23 cellular contexts compared by ENCODE assay signal in genomic region chr20:11982289-11982957, GRCh38.
DNase-seq lines count a peak whose midpoint lies in the region; ATAC-seq and TF ChIP-seq lines count a peak whose summit lies in the region.
"Had no signal": no experiment of that assay in that cellular context is flagged by ENCODE, and none has a peak within 500 bp of the region (broad histone marks: within the 10 kb centered on the region; RNA-seq: fewer than 3 reads in every experiment).

No MANE protein-coding gene starts in this region.

- no peak overlapping the region for H3K4me3 ChIP-seq in body of pancreas
- H3K4me3 ChIP-seq: gastrocnemius medialis, transverse colon had no signal

- H3K36me3 Mint-ChIP-seq in stimulated activated naive B cell treated with anti-CD40 and anti-IgM and Interleukin-4, amounts not matched to agents 10 μg/mL and 1 μg/mL and 100 μg/mL, for 72 hours, result no peaks in the 10 kb centered on the region
- H3K36me3 Mint-ChIP-seq: natural killer cell had no signal

- peaks cover 0 to 25% of the 10 kb centered on the region in 2 donors for H3K27me3 Mint-ChIP-seq in stimulated activated naive B cell treated with anti-CD40 and anti-IgM and Interleukin-4, amounts not matched to agents 10 μg/mL and 1 μg/mL and 100 μg/mL, for 72 hours
- H3K27me3 Mint-ChIP-seq: activated T-cell treated with anti-CD3 and anti-CD28 coated beads, Interleukin-2, amount 50 U/mL, for 24 hours; effector memory CD8-positive, alpha-beta T cell; T-helper 17 cell had no signal

- H3K4me1 Mint-ChIP-seq in stimulated activated naive B cell treated with anti-CD40 and anti-IgM and Interleukin-4, amounts not matched to agents 10 μg/mL and 1 μg/mL and 100 μg/mL, for 72 hours, result no peaks in the 10 kb centered on the region
- H3K4me1 Mint-ChIP-seq: natural killer cell, T-helper 17 cell had no signal

- TF ChIP-seq CTCF in body of pancreas (IDR thresholded peaks at IDR 0.05), result no peak

- no peak overlapping the region for H3K27ac Mint-ChIP-seq in stimulated activated naive B cell treated with anti-CD40 and anti-IgM and Interleukin-4, amounts not matched to agents 10 μg/mL and 1 μg/mL and 100 μg/mL, for 72 hours
- H3K27ac Mint-ChIP-seq: activated T-cell treated with anti-CD3 and anti-CD28 coated beads, Interleukin-2, amount 50 U/mL, for 24 hours; effector memory CD8-positive, alpha-beta T cell; natural killer cell; T-helper 17 cell had no signal

- H3K27me3 ChIP-seq in body of pancreas, result no peaks in the 10 kb centered on the region
- H3K27me3 ChIP-seq: gastrocnemius medialis, transverse colon had no signal

- no peaks in the 10 kb centered on the region for H3K9me3 Mint-ChIP-seq in stimulated activated naive B cell treated with anti-CD40 and anti-IgM and Interleukin-4, amounts not matched to agents 10 μg/mL and 1 μg/mL and 100 μg/mL, for 72 hours
- H3K9me3 Mint-ChIP-seq: activated T-cell treated with anti-CD3 and anti-CD28 coated beads, Interleukin-2, amount 50 U/mL, for 24 hours had no signal

- H3K4me3 Mint-ChIP-seq in stimulated activated naive B cell treated with anti-CD40 and anti-IgM and Interleukin-4, amounts not matched to agents 10 μg/mL and 1 μg/mL and 100 μg/mL, for 72 hours, result no peak overlapping the region
- H3K4me3 Mint-ChIP-seq: activated T-cell treated with anti-CD3 and anti-CD28 coated beads, Interleukin-2, amount 50 U/mL, for 24 hours; effector memory CD8-positive, alpha-beta T cell; natural killer cell; T-helper 17 cell had no signal

- WGBS in body of pancreas, 2 donors, result 11 to 27% methylated on average over 5 of the region's 5 CpGs

- ATAC-seq in body of pancreas, result peak; percentile 93
- ATAC-seq in GM18861 (IDR thresholded peaks at IDR 0.05; ENCODE audit: unreplicated experiment), result no peak
- ATAC-seq in stimulated activated naive B cell treated with anti-CD40 and anti-IgM and Interleukin-4, amounts not matched to agents 10 μg/mL and 1 μg/mL and 100 μg/mL, for 72 hours (replicated peaks), result no peak
- ATAC-seq: effector memory CD8-positive, alpha-beta T cell; gastrocnemius medialis; natural killer cell; sciatic nerve; T-helper 17 cell had no signal

- peak overlapping the region in 3 of 4 donors; percentile 44 to 74 (median 63) for H3K27ac ChIP-seq in body of pancreas
- H3K27ac ChIP-seq: gastrocnemius medialis, transverse colon had no signal

- DNase-seq in HT-29 (ENCODE audit: low spot score) (peak; percentile 76), body of pancreas (peak; percentile 32 to 67 (median 43)), left kidney (ENCODE audit: low read depth, low spot score) (peak; percentile 43), retina (peak; percentile 9), NCI-H146 (lab: John Stamatoyannopoulos, UW) (no peak)
- DNase-seq in stimulated activated naive B cell treated with anti-CD40 and anti-IgM and Interleukin-4, amounts not matched to agents 10 μg/mL and 1 μg/mL and 100 μg/mL, for 72 hours, result no peak
- DNase-seq in stimulated activated CD4-positive, alpha-beta T cell treated with anti-CD3 and anti-CD28 coated beads, Interleukin-2, amount 100 ng/mL, for 24 hours, result no peak
- DNase-seq: activated CD4-positive, alpha-beta T cell treated with anti-CD3 and anti-CD28 coated beads for 48 hours; activated gamma-delta T cell treated with Interleukin-2 at 50 U/mL for 16 hours; activated T-cell treated with anti-CD3 and anti-CD28 coated beads, Interleukin-2, amount 50 U/mL, for 24 hours; effector memory CD8-positive, alpha-beta T cell; gastrocnemius medialis; GOT3; Karpas-422; mesendoderm; MV-4-11; natural killer cell; NCI-H187 treated with DMSO at 0.1 percent for 48 hours; NCI-H69; T-helper 17 cell; transverse colon had no signal

- no peaks in the 10 kb centered on the region for H3K36me3 ChIP-seq in body of pancreas (replicated peaks in 1 of 2; ENCODE audit: insufficient read depth in 1 of 2, low read depth in 2 of 2)
- H3K36me3 ChIP-seq: gastrocnemius medialis, transverse colon had no signal

- TF ChIP-seq POLR2A in body of pancreas (IDR thresholded peaks at IDR 0.05), result no peak

- peaks cover 8% of the 10 kb centered on the region for H3K4me1 ChIP-seq in body of pancreas

- no peaks in the 10 kb centered on the region for H3K9me3 ChIP-seq in body of pancreas
- H3K9me3 ChIP-seq: gastrocnemius medialis, transverse colon had no signal

- intact Hi-C loops in body of pancreas (cut with DNase I), result no loop called here

Comparison
In these comparisons a context has a peak if more than half of its experiments do, and no peak if none do; other contexts are left out.
1. DNase-seq: peak in HT-29 (single experiment), body of pancreas (4 of 4), left kidney (single experiment) and retina (single experiment); none in stimulated activated naive B cell treated with anti-CD40 and anti-IgM and Interleukin-4, amounts not matched to agents 10 μg/mL and 1 μg/mL and 100 μg/mL, for 72 hours (single experiment), stimulated activated CD4-positive, alpha-beta T cell treated with anti-CD3 and anti-CD28 coated beads, Interleukin-2, amount 100 ng/mL, for 24 hours (0 of 2) and NCI-H146 (single experiment).